Comparison of ENCODE assay signal across 19 cellular contexts in genomic region chr2:241996100-241996499, GRCh38.
"Had no signal": no experiment of that assay in that cellular context is flagged by ENCODE, and none has a peak within 500 bp of the region (broad histone marks: within the 10 kb centered on the region; RNA-seq: fewer than 3 reads in every experiment).

No MANE protein-coding gene starts in this region.

- H3K27ac ChIP-seq: heart right ventricle, hepatocyte, neural progenitor cell, ovary, right atrium auricular region, right lobe of liver, skin epidermis, tibial nerve, vagina had no signal

- ATAC-seq: heart right ventricle; natural killer cell; right lobe of liver; stimulated activated effector memory CD8-positive, alpha-beta T cell treated with anti-CD3 and anti-CD28 coated beads, Interleukin-12 subunit alpha, Interleukin-12 subunit beta, amount 100 ng/mL, for 72 hours had no signal

- DNase-seq: heart right ventricle; islet precursor cell; mesendoderm; naive B cell; natural killer cell; nephron progenitor cell; ovary; right lobe of liver; stimulated activated CD4-positive, alpha-beta T cell treated with anti-CD3 and anti-CD28 coated beads, Interleukin-4, amount 100 ng/mL, for 24 hours; stimulated activated naive CD4-positive, alpha-beta T cell; substantia nigra had no signal

- H3K4me1 ChIP-seq: heart right ventricle, right atrium auricular region, right lobe of liver, tibial nerve, vagina had no signal

- H3K9me3 ChIP-seq: heart right ventricle, ovary, right atrium auricular region, right lobe of liver, tibial nerve, vagina had no signal

- H3K4me3 ChIP-seq: heart right ventricle, hepatocyte, lung, neural progenitor cell, ovary, right atrium auricular region, right lobe of liver, skin epidermis, tibial nerve, vagina had no signal

- H3K27me3 ChIP-seq: hepatocyte, neural progenitor cell, ovary, right atrium auricular region, right lobe of liver, tibial nerve, vagina had no signal

- H3K36me3 ChIP-seq: heart right ventricle, neural progenitor cell, ovary, right atrium auricular region, right lobe of liver, tibial nerve, vagina had no signal
